22 cellular contexts compared by ENCODE assay signal in genomic region chr6:20353134-20353533, GRCh38. TPM values are rescaled to one million over a fixed set of nuclear protein-coding genes. Genes with fewer than 3 reads are reported as not detected.
DNase-seq lines count a peak whose midpoint lies in the region; ATAC-seq, FAIRE-seq and TF ChIP-seq lines count a peak whose summit lies in the region.
"Had no signal": no experiment of that assay in that cellular context is flagged by ENCODE, and none has a peak within 500 bp of the region (broad histone marks: within the 10 kb centered on the region; RNA-seq: fewer than 3 reads in every experiment).

No MANE protein-coding gene starts in this region.

- H3K4me1 Mint-ChIP-seq in stimulated activated effector memory CD8-positive, alpha-beta T cell treated with anti-CD3 and anti-CD28 coated beads, Interleukin-12 subunit alpha, Interleukin-12 subunit beta, amount 100 ng/mL, for 72 hours: peaks cover 20% of the 10 kb centered on the region
- peaks cover 0 to 9% (median 5%) of the 10 kb centered on the region in 4 donors for H3K4me1 Mint-ChIP-seq in naive thymus-derived CD8-positive, alpha-beta T cell
- H3K4me1 Mint-ChIP-seq: H9 had no signal

- no peak for ATAC-seq in SK-N-SH treated with all-trans-retinoic acid at 6 μM for 48 hours
- no peak for ATAC-seq in stimulated activated effector memory CD8-positive, alpha-beta T cell treated with anti-CD3 and anti-CD28 coated beads, Interleukin-12 subunit alpha, Interleukin-12 subunit beta, amount 100 ng/mL, for 72 hours
- ATAC-seq in naive thymus-derived CD8-positive, alpha-beta T cell: no peak
- ATAC-seq: A549, GM12878 had no signal

- TF ChIP-seq EP300 in SK-N-SH (IDR thresholded peaks at IDR 0.05; ENCODE audit: borderline replicate concordance in 1 of 2, low read depth in 1 of 2, low read length in 1 of 2): no peak
- TF ChIP-seq EP300 in H1 (IDR thresholded peaks at IDR 0.05; ENCODE audit: borderline replicate concordance in 1 of 2, low read depth in 2 of 2, low read length in 2 of 2): no peak

- WGBS in SK-N-SH (ENCODE audit: low lambda C conversion rate): 33% methylated on average over 5 of the region's 5 CpGs
- WGBS in H1 (ENCODE audit: extremely low coverage in 1 of 2, insufficient coverage in 1 of 2, insufficient read length in 1 of 2, insufficient replicate concordance in 2 of 2, low coverage in 1 of 2, low lambda C conversion rate in 2 of 2, missing lambda C conversion rate in 1 of 2), 2 experiments: 89% methylated on average over 5 of the region's 5 CpGs; no CpG with 5 or more reads in 1 of the 2 experiments

- POLR2A ChIA-PET in SK-N-SH (lab: Yijun Ruan, JAX) (no interaction called here), HEK293 (lab: Yijun Ruan, JAX) (no interaction called here), H1 (lab: Charles Lee; ENCODE audit: partially characterized antibody) (no interaction called here)
- POLR2A ChIA-PET in naive thymus-derived CD8-positive, alpha-beta T cell (lab: Charles Lee): interaction anchor here (0.6 to 5.1 kb wide), 3 partner anchors 13 to 27 kb away, joined by 3 to 15 read pairs (median 6); no protein-coding TSS in a partner anchor

- H3K9ac ChIP-seq in SK-N-SH (no peak overlapping the region), H1 (replicated peaks in 1 of 4; ENCODE audit: extremely low read depth in 1 of 4, low read depth in 3 of 4, low read length in 3 of 4) (no peak overlapping the region)
- H3K9ac ChIP-seq: GM23248 had no signal

- H2BK15ac ChIP-seq in H1 (ENCODE audit: low read length): no peak overlapping the region

- H3K4me2 ChIP-seq in SK-N-SH (no peak overlapping the region), H1 (ENCODE audit: insufficient read depth in 1 of 2, low read depth in 2 of 2, low read length in 2 of 2) (no peak overlapping the region)
- H3K4me2 ChIP-seq: A549 had no signal

- no peak overlapping the region for H4K91ac ChIP-seq in H1 (replicated peaks; ENCODE audit: insufficient read length, low read length)

- H2BK5ac ChIP-seq in H1 (ENCODE audit: low read depth, low read length): no peak overlapping the region

- H2AK5ac ChIP-seq in H1 (ENCODE audit: low read depth, low read length): no peak overlapping the region

- no peak overlapping the region for H2BK120ac ChIP-seq in H1 (replicated peaks; ENCODE audit: low read depth, low read length)

- H2BK12ac ChIP-seq in H1 (ENCODE audit: low read depth, low read length): no peak overlapping the region

- H4K20me1 ChIP-seq in SK-N-SH (ENCODE audit: insufficient read depth) (no peaks in the 10 kb centered on the region), H1 (replicated peaks in 1 of 2; ENCODE audit: control insufficient read depth in 1 of 2, insufficient read depth in 2 of 2, low read length in 2 of 2) (no peaks in the 10 kb centered on the region)

- CTCF ChIA-PET in SK-N-SH (lab: Yijun Ruan, JAX): no interaction called here
- CTCF ChIA-PET in HEK293 (lab: Yijun Ruan, JAX): interaction anchor here (0.8 kb wide), 1 partner anchor 176 kb away, joined by 4 read pairs; no protein-coding TSS in a partner anchor
- CTCF ChIA-PET in H1 (lab: Charles Lee; ENCODE audit: partially characterized antibody): no interaction called here

- H3K27me3 Mint-ChIP-seq in naive thymus-derived CD8-positive, alpha-beta T cell: no peaks in the 10 kb centered on the region
- H3K27me3 Mint-ChIP-seq: CD4-positive, alpha-beta memory T cell had no signal

- H3K4ac ChIP-seq in H1 (replicated peaks; ENCODE audit: insufficient read length, low read depth, low read length): no peak overlapping the region

- no peaks in the 10 kb centered on the region for H3K9me3 Mint-ChIP-seq in stimulated activated effector memory CD8-positive, alpha-beta T cell treated with anti-CD3 and anti-CD28 coated beads, Interleukin-12 subunit alpha, Interleukin-12 subunit beta, amount 100 ng/mL, for 72 hours
- peaks cover 0 to 12% (median 5%) of the 10 kb centered on the region in 9 donors for H3K9me3 Mint-ChIP-seq in naive thymus-derived CD8-positive, alpha-beta T cell

- no peak overlapping the region for H3K23ac ChIP-seq in H1 (ENCODE audit: insufficient read length)

- H3K79me1 ChIP-seq in H1 (ENCODE audit: low read depth, low read length): no peaks in the 10 kb centered on the region

- no peak overlapping the region for H3K27ac ChIP-seq in SK-N-SH (ENCODE audit: low read depth in 2 of 2, low read length in 1 of 2)
- H3K27ac ChIP-seq in HEK293 (ENCODE audit: extremely low read depth, low read depth, low read length): no peak overlapping the region
- no peak overlapping the region for H3K27ac ChIP-seq in H1 (ENCODE audit: low read depth, low read length)
- no peak overlapping the region for H3K27ac ChIP-seq in Peyer's patch
- H3K27ac ChIP-seq: A549, GM23248 had no signal

- no peak overlapping the region for H3K27ac Mint-ChIP-seq in stimulated activated effector memory CD8-positive, alpha-beta T cell treated with anti-CD3 and anti-CD28 coated beads, Interleukin-12 subunit alpha, Interleukin-12 subunit beta, amount 100 ng/mL, for 72 hours
- H3K27ac Mint-ChIP-seq in naive thymus-derived CD8-positive, alpha-beta T cell: peak overlapping the region in 3 of 10 donors; percentile 11 to 31 (median 29)
- H3K27ac Mint-ChIP-seq: H9 had no signal

- H3K23me2 ChIP-seq in H1 (ENCODE audit: low read depth, low read length): no peaks in the 10 kb centered on the region

- no peaks in the 10 kb centered on the region for H3K9me2 ChIP-seq in SK-N-SH

- H3K14ac ChIP-seq in H1 (ENCODE audit: insufficient read length): no peak overlapping the region

- FAIRE-seq in H1 (lab: Jason Lieb, UNC): no peak
- FAIRE-seq: A549, GM12878, GM19239 had no signal

- no peak for TF ChIP-seq CTCF in SK-N-SH (IDR thresholded peaks at IDR 0.05)
- TF ChIP-seq CTCF in HEK293 (tag by site-specific recombination; IDR thresholded peaks at IDR 0.05): no peak
- no peak for TF ChIP-seq CTCF in H1 (IDR thresholded peaks at IDR 0.05; ENCODE audit: control extremely low read depth in 1 of 3, insufficient read depth in 1 of 3, low read depth in 1 of 3, low read length in 3 of 3)
- TF ChIP-seq CTCF in Peyer's patch (IDR thresholded peaks at IDR 0.05): no peak

- H3K36me3 Mint-ChIP-seq in stimulated activated effector memory CD8-positive, alpha-beta T cell treated with anti-CD3 and anti-CD28 coated beads, Interleukin-12 subunit alpha, Interleukin-12 subunit beta, amount 100 ng/mL, for 72 hours: no peaks in the 10 kb centered on the region
- H3K36me3 Mint-ChIP-seq in naive thymus-derived CD8-positive, alpha-beta T cell: peaks cover 0 to 3% (median 0%) of the 10 kb centered on the region in 3 donors

- H3K27me3 ChIP-seq in SK-N-SH (ENCODE audit: insufficient read depth): no peaks in the 10 kb centered on the region
- no peaks in the 10 kb centered on the region for H3K27me3 ChIP-seq in H1 (replicated peaks in 1 of 4; ENCODE audit: control insufficient read depth in 3 of 4, extremely low read depth in 1 of 4, insufficient read depth in 3 of 4, low read length in 3 of 4)
- no peaks in the 10 kb centered on the region for H3K27me3 ChIP-seq in Peyer's patch

- TF ChIP-seq RAD21 in SK-N-SH (IDR thresholded peaks at IDR 0.05; ENCODE audit: low read length): no peak
- no peak for TF ChIP-seq RAD21 in H1 (IDR thresholded peaks at IDR 0.05 in 1 of 2, conservative IDR thresholded peaks at IDR 0.05 in 1 of 2; ENCODE audit: low read depth in 2 of 2, low read length in 2 of 2)

- TF ChIP-seq POLR2A in H1 (IDR thresholded peaks at IDR 0.05; ENCODE audit: control extremely low read depth in 1 of 2, low read depth in 2 of 2, low read length in 2 of 2) (no peak), Peyer's patch (IDR thresholded peaks at IDR 0.05) (no peak)

- no peak overlapping the region for H3K4me3 ChIP-seq in SK-N-SH (ENCODE audit: low read depth in 2 of 2, low read length in 1 of 2)
- H3K4me3 ChIP-seq in HEK293 (ENCODE audit: low read depth, low read length): no peak overlapping the region
- H3K4me3 ChIP-seq in H1 (ENCODE audit: extremely low read depth in 1 of 4, insufficient read depth in 2 of 4, low read depth in 3 of 4, low read length in 4 of 4): no peak overlapping the region
- H3K4me3 ChIP-seq in Peyer's patch: no peak overlapping the region
- H3K4me3 ChIP-seq: A549, GM12878, GM23248 had no signal

- H3F3A ChIP-seq in SK-N-SH (replicated peaks; ENCODE audit: insufficient read depth): no peaks in the 10 kb centered on the region

- H2AFZ ChIP-seq in SK-N-SH (ENCODE audit: low read depth) (no peak overlapping the region), H1 (ENCODE audit: low read length) (no peak overlapping the region)
- H2AFZ ChIP-seq: GM23248 had no signal

- peak overlapping the region; percentile 19 for H3K4me3 Mint-ChIP-seq in stimulated activated effector memory CD8-positive, alpha-beta T cell treated with anti-CD3 and anti-CD28 coated beads, Interleukin-12 subunit alpha, Interleukin-12 subunit beta, amount 100 ng/mL, for 72 hours
- H3K4me3 Mint-ChIP-seq in naive thymus-derived CD8-positive, alpha-beta T cell: no peak overlapping the region
- H3K4me3 Mint-ChIP-seq: CD4-positive, alpha-beta memory T cell; H9 had no signal

- H2BK20ac ChIP-seq in H1 (ENCODE audit: low read length): no peak overlapping the region

- H3K36me3 ChIP-seq in SK-N-SH (replicated peaks in 1 of 2; ENCODE audit: control insufficient read depth in 1 of 2, insufficient read depth in 2 of 2, low read length in 1 of 2) (no peaks in the 10 kb centered on the region), HEK293 (ENCODE audit: control insufficient read depth in 2 of 2, insufficient read depth in 1 of 2, low read length in 2 of 2) (no peaks in the 10 kb centered on the region), H1 (ENCODE audit: control insufficient read depth in 2 of 4, insufficient read depth in 4 of 4, low read length in 3 of 4) (no peaks in the 10 kb centered on the region), Peyer's patch (no peaks in the 10 kb centered on the region)

- H3K4me1 ChIP-seq in SK-N-SH (ENCODE audit: control insufficient read depth in 1 of 2, insufficient read depth in 2 of 2, low read depth in 1 of 2, low read length in 1 of 2) (no peaks in the 10 kb centered on the region), HEK293 (ENCODE audit: control insufficient read depth, insufficient read depth, low read length) (no peaks in the 10 kb centered on the region), H1 (replicated peaks in 1 of 4; ENCODE audit: control insufficient read depth in 3 of 4, insufficient read depth in 4 of 4, low read length in 3 of 4) (no peaks in the 10 kb centered on the region), Peyer's patch (no peaks in the 10 kb centered on the region)
- H3K4me1 ChIP-seq: A549 had no signal

- no peak overlapping the region for H4K8ac ChIP-seq in H1 (ENCODE audit: extremely low read depth, insufficient read depth, low read length)

- no peak overlapping the region for H3K56ac ChIP-seq in H1 (replicated peaks; ENCODE audit: insufficient read length, low read depth, low read length)

- H3K9me3 ChIP-seq in SK-N-SH (no peaks in the 10 kb centered on the region), HEK293 (ENCODE audit: control insufficient read depth, insufficient read depth, low read depth, low read length) (no peaks in the 10 kb centered on the region), H1 (ENCODE audit: insufficient read depth in 2 of 2, low read depth in 1 of 2, low read length in 1 of 2) (peaks cover 0 to 4% of the 10 kb centered on the region in 2 experiments; a peak in 1 of 4 replicates), Peyer's patch (peaks cover 0 to 6% (median 0%) of the 10 kb centered on the region in 4 donors)
- H3K9me3 ChIP-seq: A549 had no signal

- DNase-seq in SK-N-SH (no peak), H1 (ENCODE audit: low read depth in 1 of 2, low spot score in 2 of 2) (no peak), Peyer's patch (no peak)
- no peak for DNase-seq in stimulated activated effector memory CD8-positive, alpha-beta T cell treated with anti-CD3 and anti-CD28 coated beads, Interleukin-12 subunit alpha, Interleukin-12 subunit beta, amount 100 ng/mL, for 72 hours (ENCODE audit: low spot score in 2 of 2)
- DNase-seq in naive thymus-derived CD8-positive, alpha-beta T cell: no peak
- DNase-seq: 8988T; ACHN; AML-193; C1 segment of cervical spinal cord; Calu3; CD4-positive, alpha-beta memory T cell; COR-L47; DMS79; EL; GDM1; GM23248; H9 had no signal

- no peaks in the 10 kb centered on the region for H3K79me2 ChIP-seq in SK-N-SH (ENCODE audit: insufficient read depth)
- no peaks in the 10 kb centered on the region for H3K79me2 ChIP-seq in H1 (ENCODE audit: control insufficient read depth in 1 of 2, insufficient read depth in 2 of 2, low read length in 2 of 2)

- H4K5ac ChIP-seq in H1 (ENCODE audit: insufficient read length, low read depth, low read length): no peak overlapping the region

- H3K18ac ChIP-seq in H1 (ENCODE audit: extremely low read depth, low read length): no peak overlapping the region

RNA-seq across cellular contexts. Expression of gene E2F3, which starts 48.5 kb away (rescaled TPM):
- 12.7 and 14.4 TPM in 2 replicates for polyA plus RNA-seq in SK-N-SH (2012; rRNA removed)
- 14.6 and 15.0 TPM in 2 replicates for polyA plus RNA-seq in SK-N-SH (2012; cell fraction: cytosol; rRNA removed)
- polyA plus RNA-seq in SK-N-SH (2012; cell fraction: nucleus; rRNA removed): 32.4 and 47.0 TPM in 2 replicates
- total RNA-seq in H1 (2021; fragmentation: NEBNext Ultra II Directional; extraction: Animal tissue kit (Norgen Biotek cat#: 25700)): 41.4 and 42.2 TPM in 2 replicates
- polyA plus RNA-seq in H1 (2011; rRNA removed): 10.5 and 14.9 TPM in 2 replicates
- polyA plus RNA-seq in H1 (2011; cell fraction: cytosol; rRNA removed): 15.7 TPM
- 14.0 TPM for polyA plus RNA-seq in H1 (2011; cell fraction: nucleus; rRNA removed)
- 20.8 to 29.1 TPM (median 25.0 TPM) in 4 replicates for polyA plus RNA-seq in H1 (2012, experiment 1 of 2)
- 6.1 TPM for polyA plus RNA-seq in H1 (2012, experiment 2 of 2)
- 28.1 TPM for polyA plus RNA-seq in H1 (2013, experiment 1 of 2)
- polyA plus RNA-seq in H1 (2013, experiment 2 of 2): 27.1 TPM
- 23.3 and 25.9 TPM in 2 replicates for polyA minus RNA-seq in H1 (2011; rRNA and poly(A)+ RNA removed)
- polyA minus RNA-seq in H1 (2011; cell fraction: cytosol; rRNA and poly(A)+ RNA removed): 15.0 TPM
- polyA minus RNA-seq in H1 (2011; cell fraction: nucleus; rRNA and poly(A)+ RNA removed): 20.0 TPM
- 10 to 100 TPM; 44.3 to 45.2 TPM for total RNA-seq in naive thymus-derived CD8-positive, alpha-beta T cell
- polyA plus RNA-seq in naive thymus-derived CD8-positive, alpha-beta T cell: 1 to 10 TPM; 4.9 to 8.0 (median 5.9) TPM
- total RNA-seq in Peyer's patch: 1 to 10 TPM; 4.2 to 7.4 (median 6.9) TPM
